In the genomic region with DNA sequence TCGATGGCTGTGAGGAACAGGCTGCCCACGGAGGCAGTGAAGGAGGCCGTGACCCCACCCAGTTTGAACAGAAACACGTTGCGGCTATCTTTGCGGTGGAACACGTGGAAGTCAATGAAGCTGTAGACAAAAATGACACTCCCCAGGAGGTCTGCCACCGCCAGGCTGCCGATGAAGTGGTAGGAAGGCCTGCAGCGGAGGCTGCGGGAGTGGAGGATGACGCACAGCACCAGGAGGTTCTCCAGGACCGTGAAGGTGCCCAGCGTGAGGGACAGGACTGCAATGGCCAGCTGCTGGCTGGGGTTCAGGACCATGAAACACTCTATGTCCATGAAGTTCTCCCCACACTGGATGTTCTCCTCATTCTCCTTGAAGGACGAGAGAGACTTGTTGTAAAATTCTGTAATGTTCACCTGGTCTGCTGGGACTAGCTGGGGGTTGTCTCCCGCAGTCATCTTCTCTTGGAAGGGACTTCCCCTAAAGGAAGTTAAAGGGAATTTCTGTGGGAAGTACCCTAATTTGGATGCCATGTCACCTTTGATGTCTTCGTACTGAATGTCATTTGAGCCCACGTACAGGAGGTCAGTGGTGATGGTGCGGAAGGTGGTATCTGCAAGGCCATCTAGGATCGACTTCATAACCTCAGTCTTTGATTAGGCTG, we compare ENCODE assay signal across 1 cellular context.
TF ChIP-seq lines count a peak whose summit lies in the region.

No MANE protein-coding gene starts in this region.

TF ChIP-seq in GM12878, 131 proteins besides CTCF, POLR2A, EP300 and RAD21 (continues in another document):
- TF ChIP-seq ETV6 (conservative IDR thresholded peaks at IDR 0.05 in 1 of 2, IDR thresholded peaks at IDR 0.05 in 1 of 2; ENCODE audit: borderline replicate concordance in 1 of 2, low read depth in 1 of 2): no peak
- TF ChIP-seq SIN3A (IDR thresholded peaks at IDR 0.05; ENCODE audit: low read depth, low read length): no peak
- no peak for TF ChIP-seq CHD1 (IDR thresholded peaks at IDR 0.05; ENCODE audit: low read depth, low read length)
- no peak for TF ChIP-seq BACH1 (IDR thresholded peaks at IDR 0.05; ENCODE audit: borderline replicate concordance)
- TF ChIP-seq NRF1 (conservative IDR thresholded peaks at IDR 0.05; ENCODE audit: low read depth, low read length): no peak
- no peak for TF ChIP-seq BMI1 (IDR thresholded peaks at IDR 0.05; ENCODE audit: borderline replicate concordance)
- TF ChIP-seq POU2F2 (IDR thresholded peaks at IDR 0.05; ENCODE audit: borderline replicate concordance, low read depth, low read length): 0 out of 3 replicates have a peak, but pooled peaks have one; percentile 36
- TF ChIP-seq, protein P1, sequence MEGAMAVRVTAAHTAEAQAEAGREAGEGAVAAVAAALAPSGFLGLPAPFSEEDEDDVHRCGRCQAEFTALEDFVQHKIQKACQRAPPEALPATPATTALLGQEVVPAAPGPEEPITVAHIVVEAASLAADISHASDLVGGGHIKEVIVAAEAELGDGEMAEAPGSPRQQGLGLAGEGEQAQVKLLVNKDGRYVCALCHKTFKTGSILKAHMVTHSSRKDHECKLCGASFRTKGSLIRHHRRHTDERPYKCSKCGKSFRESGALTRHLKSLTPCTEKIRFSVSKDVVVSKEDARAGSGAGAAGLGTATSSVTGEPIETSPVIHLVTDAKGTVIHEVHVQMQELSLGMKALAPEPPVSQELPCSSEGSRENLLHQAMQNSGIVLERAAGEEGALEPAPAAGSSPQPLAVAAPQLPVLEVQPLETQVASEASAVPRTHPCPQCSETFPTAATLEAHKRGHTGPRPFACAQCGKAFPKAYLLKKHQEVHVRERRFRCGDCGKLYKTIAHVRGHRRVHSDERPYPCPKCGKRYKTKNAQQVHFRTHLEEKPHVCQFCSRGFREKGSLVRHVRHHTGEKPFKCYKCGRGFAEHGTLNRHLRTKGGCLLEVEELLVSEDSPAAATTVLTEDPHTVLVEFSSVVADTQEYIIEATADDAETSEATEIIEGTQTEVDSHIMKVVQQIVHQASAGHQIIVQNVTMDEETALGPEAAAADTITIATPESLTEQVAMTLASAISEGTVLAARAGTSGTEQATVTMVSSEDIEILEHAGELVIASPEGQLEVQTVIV (IDR thresholded peaks at IDR 0.05; ENCODE audit: borderline replicate concordance, partially characterized antibody): no peak
- TF ChIP-seq, protein P2, sequence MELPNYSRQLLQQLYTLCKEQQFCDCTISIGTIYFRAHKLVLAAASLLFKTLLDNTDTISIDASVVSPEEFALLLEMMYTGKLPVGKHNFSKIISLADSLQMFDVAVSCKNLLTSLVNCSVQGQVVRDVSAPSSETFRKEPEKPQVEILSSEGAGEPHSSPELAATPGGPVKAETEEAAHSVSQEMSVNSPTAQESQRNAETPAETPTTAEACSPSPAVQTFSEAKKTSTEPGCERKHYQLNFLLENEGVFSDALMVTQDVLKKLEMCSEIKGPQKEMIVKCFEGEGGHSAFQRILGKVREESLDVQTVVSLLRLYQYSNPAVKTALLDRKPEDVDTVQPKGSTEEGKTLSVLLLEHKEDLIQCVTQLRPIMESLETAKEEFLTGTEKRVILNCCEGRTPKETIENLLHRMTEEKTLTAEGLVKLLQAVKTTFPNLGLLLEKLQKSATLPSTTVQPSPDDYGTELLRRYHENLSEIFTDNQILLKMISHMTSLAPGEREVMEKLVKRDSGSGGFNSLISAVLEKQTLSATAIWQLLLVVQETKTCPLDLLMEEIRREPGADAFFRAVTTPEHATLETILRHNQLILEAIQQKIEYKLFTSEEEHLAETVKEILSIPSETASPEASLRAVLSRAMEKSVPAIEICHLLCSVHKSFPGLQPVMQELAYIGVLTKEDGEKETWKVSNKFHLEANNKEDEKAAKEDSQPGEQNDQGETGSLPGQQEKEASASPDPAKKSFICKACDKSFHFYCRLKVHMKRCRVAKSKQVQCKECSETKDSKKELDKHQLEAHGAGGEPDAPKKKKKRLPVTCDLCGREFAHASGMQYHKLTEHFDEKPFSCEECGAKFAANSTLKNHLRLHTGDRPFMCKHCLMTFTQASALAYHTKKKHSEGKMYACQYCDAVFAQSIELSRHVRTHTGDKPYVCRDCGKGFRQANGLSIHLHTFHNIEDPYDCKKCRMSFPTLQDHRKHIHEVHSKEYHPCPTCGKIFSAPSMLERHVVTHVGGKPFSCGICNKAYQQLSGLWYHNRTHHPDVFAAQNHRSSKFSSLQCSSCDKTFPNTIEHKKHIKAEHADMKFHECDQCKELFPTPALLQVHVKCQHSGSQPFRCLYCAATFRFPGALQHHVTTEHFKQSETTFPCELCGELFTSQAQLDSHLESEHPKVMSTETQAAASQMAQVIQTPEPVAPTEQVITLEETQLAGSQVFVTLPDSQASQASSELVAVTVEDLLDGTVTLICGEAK (IDR thresholded peaks at IDR 0.05; ENCODE audit: borderline replicate concordance): no peak
- TF ChIP-seq BCL11A (IDR thresholded peaks at IDR 0.05; ENCODE audit: low read depth, low read length): peak; percentile 37; the same call in 1 of the 2 replicates
- TF ChIP-seq TCF7 (IDR thresholded peaks at IDR 0.05; ENCODE audit: borderline replicate concordance): peak; percentile 78
- TF ChIP-seq ATF7 (IDR thresholded peaks at IDR 0.05; ENCODE audit: low read depth): no peak
- TF ChIP-seq PML (IDR thresholded peaks at IDR 0.05; ENCODE audit: low read length): no peak
- TF ChIP-seq, protein P3, sequence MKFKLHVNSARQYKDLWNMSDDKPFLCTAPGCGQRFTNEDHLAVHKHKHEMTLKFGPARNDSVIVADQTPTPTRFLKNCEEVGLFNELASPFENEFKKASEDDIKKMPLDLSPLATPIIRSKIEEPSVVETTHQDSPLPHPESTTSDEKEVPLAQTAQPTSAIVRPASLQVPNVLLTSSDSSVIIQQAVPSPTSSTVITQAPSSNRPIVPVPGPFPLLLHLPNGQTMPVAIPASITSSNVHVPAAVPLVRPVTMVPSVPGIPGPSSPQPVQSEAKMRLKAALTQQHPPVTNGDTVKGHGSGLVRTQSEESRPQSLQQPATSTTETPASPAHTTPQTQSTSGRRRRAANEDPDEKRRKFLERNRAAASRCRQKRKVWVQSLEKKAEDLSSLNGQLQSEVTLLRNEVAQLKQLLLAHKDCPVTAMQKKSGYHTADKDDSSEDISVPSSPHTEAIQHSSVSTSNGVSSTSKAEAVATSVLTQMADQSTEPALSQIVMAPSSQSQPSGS (IDR thresholded peaks at IDR 0.05; ENCODE audit: low read length): no peak
- no peak for TF ChIP-seq HCFC1 (IDR thresholded peaks at IDR 0.05; ENCODE audit: low read length)
- no peak for TF ChIP-seq YY1 (IDR thresholded peaks at IDR 0.05; ENCODE audit: low read depth, low read length)
- TF ChIP-seq E2F4 (IDR thresholded peaks at IDR 0.05; ENCODE audit: low read depth, low read length): no peak
- TF ChIP-seq, protein P4, sequence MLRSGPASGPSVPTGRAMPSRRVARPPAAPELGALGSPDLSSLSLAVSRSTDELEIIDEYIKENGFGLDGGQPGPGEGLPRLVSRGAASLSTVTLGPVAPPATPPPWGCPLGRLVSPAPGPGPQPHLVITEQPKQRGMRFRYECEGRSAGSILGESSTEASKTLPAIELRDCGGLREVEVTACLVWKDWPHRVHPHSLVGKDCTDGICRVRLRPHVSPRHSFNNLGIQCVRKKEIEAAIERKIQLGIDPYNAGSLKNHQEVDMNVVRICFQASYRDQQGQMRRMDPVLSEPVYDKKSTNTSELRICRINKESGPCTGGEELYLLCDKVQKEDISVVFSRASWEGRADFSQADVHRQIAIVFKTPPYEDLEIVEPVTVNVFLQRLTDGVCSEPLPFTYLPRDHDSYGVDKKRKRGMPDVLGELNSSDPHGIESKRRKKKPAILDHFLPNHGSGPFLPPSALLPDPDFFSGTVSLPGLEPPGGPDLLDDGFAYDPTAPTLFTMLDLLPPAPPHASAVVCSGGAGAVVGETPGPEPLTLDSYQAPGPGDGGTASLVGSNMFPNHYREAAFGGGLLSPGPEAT (IDR thresholded peaks at IDR 0.05; ENCODE audit: low read depth): peak; percentile 25; the same call in 1 of the 2 replicates
- TF ChIP-seq SIX5 (IDR thresholded peaks at IDR 0.05; ENCODE audit: low read depth, low read length, severe bottlenecking): no peak
- no peak for TF ChIP-seq HDAC2 (IDR thresholded peaks at IDR 0.05)
- no peak for TF ChIP-seq FOS (IDR thresholded peaks at IDR 0.05; ENCODE audit: borderline replicate concordance, extremely low read depth, insufficient read length)
- no peak for TF ChIP-seq PBX3 (IDR thresholded peaks at IDR 0.05; ENCODE audit: insufficient replicate concordance, low read depth, low read length)
- TF ChIP-seq MTA2 (IDR thresholded peaks at IDR 0.05; ENCODE audit: low read depth): no peak
- no peak for TF ChIP-seq GABPA (IDR thresholded peaks at IDR 0.05; ENCODE audit: low read depth)
- TF ChIP-seq RCOR1 (conservative IDR thresholded peaks at IDR 0.05; ENCODE audit: low read depth, low read length): no peak
- no peak for TF ChIP-seq WRNIP1 (IDR thresholded peaks at IDR 0.05; ENCODE audit: borderline replicate concordance, low read depth, low read length)
- TF ChIP-seq CREM (IDR thresholded peaks at IDR 0.05; ENCODE audit: low read depth): no peak
- TF ChIP-seq PAX8 (IDR thresholded peaks at IDR 0.05): no peak
- TF ChIP-seq ZNF274 (IDR thresholded peaks at IDR 0.05; ENCODE audit: insufficient read depth, insufficient read length): no peak
- no peak for TF ChIP-seq ZBTB4 (CRISPR knock-in tag; IDR thresholded peaks at IDR 0.05)
- TF ChIP-seq CBX3 (IDR thresholded peaks at IDR 0.05; ENCODE audit: borderline replicate concordance, low read depth): no peak
- TF ChIP-seq NR2C2 (IDR thresholded peaks at IDR 0.05; ENCODE audit: borderline replicate concordance, control insufficient read depth, insufficient read length, low read depth): no peak
- no peak for TF ChIP-seq ZNF622 (IDR thresholded peaks at IDR 0.05)
- TF ChIP-seq EED (IDR thresholded peaks at IDR 0.05; ENCODE audit: low read depth): peak; percentile 23; the same call in 1 of the 2 replicates
- TF ChIP-seq RELA (IDR thresholded peaks at IDR 0.05; ENCODE audit: borderline replicate concordance, partially characterized antibody): peak; percentile 19
- no peak for TF ChIP-seq SREBF2 (IDR thresholded peaks at IDR 0.05; ENCODE audit: low read length)
- no peak for TF ChIP-seq SMAD5 (IDR thresholded peaks at IDR 0.05; ENCODE audit: low read depth)
- no peak for TF ChIP-seq NR2C1 (IDR thresholded peaks at IDR 0.05)
- TF ChIP-seq KLF5 (IDR thresholded peaks at IDR 0.05; ENCODE audit: partially characterized antibody): no peak
- TF ChIP-seq ESRRA (IDR thresholded peaks at IDR 0.05; ENCODE audit: low read length): no peak
- no peak for TF ChIP-seq ZNF24 (IDR thresholded peaks at IDR 0.05)
- TF ChIP-seq EZH2 (IDR thresholded peaks at IDR 0.05; ENCODE audit: borderline replicate concordance, control insufficient read depth, low read depth, low read length): no peak
- no peak for TF ChIP-seq SREBF1 (IDR thresholded peaks at IDR 0.05; ENCODE audit: low read length)
- TF ChIP-seq MYB (IDR thresholded peaks at IDR 0.05; ENCODE audit: borderline replicate concordance, low read depth, low read length): no peak
- no peak for TF ChIP-seq RB1 (IDR thresholded peaks at IDR 0.05; ENCODE audit: borderline replicate concordance)
- TF ChIP-seq CBFB (IDR thresholded peaks at IDR 0.05; ENCODE audit: low read depth): no peak
- no peak for TF ChIP-seq TCF3 (IDR thresholded peaks at IDR 0.05; ENCODE audit: borderline replicate concordance, insufficient read depth, low read depth, low read length)
- TF ChIP-seq, protein P5, sequence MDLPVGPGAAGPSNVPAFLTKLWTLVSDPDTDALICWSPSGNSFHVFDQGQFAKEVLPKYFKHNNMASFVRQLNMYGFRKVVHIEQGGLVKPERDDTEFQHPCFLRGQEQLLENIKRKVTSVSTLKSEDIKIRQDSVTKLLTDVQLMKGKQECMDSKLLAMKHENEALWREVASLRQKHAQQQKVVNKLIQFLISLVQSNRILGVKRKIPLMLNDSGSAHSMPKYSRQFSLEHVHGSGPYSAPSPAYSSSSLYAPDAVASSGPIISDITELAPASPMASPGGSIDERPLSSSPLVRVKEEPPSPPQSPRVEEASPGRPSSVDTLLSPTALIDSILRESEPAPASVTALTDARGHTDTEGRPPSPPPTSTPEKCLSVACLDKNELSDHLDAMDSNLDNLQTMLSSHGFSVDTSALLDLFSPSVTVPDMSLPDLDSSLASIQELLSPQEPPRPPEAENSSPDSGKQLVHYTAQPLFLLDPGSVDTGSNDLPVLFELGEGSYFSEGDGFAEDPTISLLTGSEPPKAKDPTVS (IDR thresholded peaks at IDR 0.05; ENCODE audit: low read depth, low read length): no peak
- TF ChIP-seq GATAD2B (conservative IDR thresholded peaks at IDR 0.05; ENCODE audit: low read depth): no peak
